ENCODE assay signal across 1 cellular context in genomic region chr7:27124096-27124978, GRCh38.
TF ChIP-seq lines count a peak whose summit lies in the region.

No MANE protein-coding gene starts in this region.

TF ChIP-seq in HepG2, 621 proteins besides CTCF, POLR2A, EP300 and RAD21:
- TF ChIP-seq ZNF704 (CRISPR knock-in tag; IDR thresholded peaks at IDR 0.05; ENCODE audit: borderline replicate concordance) (no peak), ZNF512B (CRISPR knock-in tag; IDR thresholded peaks at IDR 0.05; ENCODE audit: borderline replicate concordance) (no peak)
